ENCODE assay signal across 17 cellular contexts in genomic region chr20:57857118-57857517, GRCh38.
A peak's percentile ranks its signal among the peaks of the same experiment; 100 is the strongest.
DNase-seq lines count a peak whose midpoint lies in the region; ATAC-seq and TF ChIP-seq lines count a peak whose summit lies in the region.
"Had no signal": no experiment of that assay in that cellular context is flagged by ENCODE, and none has a peak within 500 bp of the region (broad histone marks: within the 10 kb centered on the region; RNA-seq: fewer than 3 reads in every experiment).

No MANE protein-coding gene starts in this region.

- H3K36me3 ChIP-seq in HEK293 (ENCODE audit: control insufficient read depth in 2 of 2, insufficient read depth in 1 of 2, low read length in 2 of 2): no peaks in the 10 kb centered on the region
- H3K36me3 ChIP-seq: HAP-1 had no signal

- peaks cover 15% of the 10 kb centered on the region for H3K4me1 Mint-ChIP-seq in activated T-cell treated with anti-CD3 and anti-CD28 coated beads, Interleukin-2, amount 50 U/mL, for 72 hours (ENCODE audit: low read depth)
- peaks cover 10% of the 10 kb centered on the region for H3K4me1 Mint-ChIP-seq in CD4-positive, alpha-beta T cell (ENCODE audit: low read depth)
- H3K4me1 Mint-ChIP-seq in central memory CD8-positive, alpha-beta T cell: peaks cover 19% of the 10 kb centered on the region

- no peak overlapping the region for H3K4me3 ChIP-seq in HEK293 (ENCODE audit: low read depth, low read length)
- H3K4me3 ChIP-seq: A549, GM23248, HAP-1 had no signal

- ATAC-seq in activated T-cell treated with anti-CD3 and anti-CD28 coated beads, Interleukin-2, amount 50 U/mL, for 72 hours (replicated peaks in 1 of 2): no peak
- no peak for ATAC-seq in CD4-positive, alpha-beta T cell (ENCODE audit: poor library complexity)
- no peak for ATAC-seq in central memory CD8-positive, alpha-beta T cell (replicated peaks; ENCODE audit: extremely low read depth, poor library complexity, severe bottlenecking)
- ATAC-seq in GM19328 (IDR thresholded peaks at IDR 0.05; ENCODE audit: unreplicated experiment): no peak
- ATAC-seq: A549 had no signal

- no peaks in the 10 kb centered on the region for H3K4me1 ChIP-seq in HEK293 (ENCODE audit: control insufficient read depth, insufficient read depth, low read length)
- H3K4me1 ChIP-seq: A549, Caco-2, HAP-1 had no signal

- POLR2A ChIA-PET in CD4-positive, alpha-beta T cell (lab: Charles Lee): interaction anchor here (1.8 kb wide), 1 partner anchor 9 kb away, joined by 7 read pairs; no protein-coding TSS in a partner anchor
- POLR2A ChIA-PET in HEK293 (lab: Yijun Ruan, JAX): no interaction called here

- peak overlapping the region in 1 of 2 donors; percentile 38 for H3K4me3 Mint-ChIP-seq in activated T-cell treated with anti-CD3 and anti-CD28 coated beads, Interleukin-2, amount 50 U/mL, for 72 hours
- H3K4me3 Mint-ChIP-seq in CD4-positive, alpha-beta T cell: no peak overlapping the region
- peak overlapping the region; percentile 1 for H3K4me3 Mint-ChIP-seq in central memory CD8-positive, alpha-beta T cell
- H3K4me3 Mint-ChIP-seq: IgD-negative memory B cell had no signal

- H3K9me3 ChIP-seq in CD4-positive, alpha-beta T cell (ENCODE audit: control insufficient read depth, low read length): no peaks in the 10 kb centered on the region
- H3K9me3 ChIP-seq in HEK293 (ENCODE audit: control insufficient read depth, insufficient read depth, low read depth, low read length): no peaks in the 10 kb centered on the region
- H3K9me3 ChIP-seq: A549, Caco-2, HAP-1 had no signal

- H3K27ac ChIP-seq in CD4-positive, alpha-beta T cell (ENCODE audit: low read depth, low read length): no peak overlapping the region
- H3K27ac ChIP-seq in HEK293 (ENCODE audit: extremely low read depth, low read depth, low read length): no peak overlapping the region
- H3K27ac ChIP-seq: 22Rv1, A549, C4-2B, GM23248, HL-60 had no signal

- TF ChIP-seq CTCF in CD4-positive, alpha-beta T cell (IDR thresholded peaks at IDR 0.05): no peak
- TF ChIP-seq CTCF in HEK293 (tag by site-specific recombination; IDR thresholded peaks at IDR 0.05): no peak

- no peaks in the 10 kb centered on the region for H3K27me3 Mint-ChIP-seq in activated T-cell treated with anti-CD3 and anti-CD28 coated beads, Interleukin-2, amount 50 U/mL, for 72 hours (ENCODE audit: low read depth)
- peaks cover 9% of the 10 kb centered on the region for H3K27me3 Mint-ChIP-seq in CD4-positive, alpha-beta T cell
- H3K27me3 Mint-ChIP-seq in central memory CD8-positive, alpha-beta T cell: no peaks in the 10 kb centered on the region

- DNase-seq in activated T-cell treated with anti-CD3 and anti-CD28 coated beads, Interleukin-2, amount 50 U/mL, for 72 hours: no peak
- no peak for DNase-seq in activated T-cell treated with anti-CD3 and anti-CD28 coated beads, Interleukin-2, amount 50 U/mL, for 1 hour
- DNase-seq in CD4-positive, alpha-beta T cell: no peak
- DNase-seq in central memory CD8-positive, alpha-beta T cell (ENCODE audit: low spot score in 2 of 2): no peak
- DNase-seq in globus pallidus (ENCODE audit: low spot score): no peak
- no peak for DNase-seq in HUDEP-2 (lab: John Stamatoyannopoulos, UW; ENCODE audit: unreplicated experiment in 76 of 76)
- DNase-seq: AML-193, Caco-2, GM23248 had no signal

- no peaks in the 10 kb centered on the region for H3K36me3 Mint-ChIP-seq in activated T-cell treated with anti-CD3 and anti-CD28 coated beads, Interleukin-2, amount 50 U/mL, for 72 hours (ENCODE audit: insufficient read depth in 2 of 2)
- H3K36me3 Mint-ChIP-seq in CD4-positive, alpha-beta T cell (ENCODE audit: low read depth): no peaks in the 10 kb centered on the region
- peaks cover 1% of the 10 kb centered on the region for H3K36me3 Mint-ChIP-seq in central memory CD8-positive, alpha-beta T cell (ENCODE audit: insufficient read depth)
- H3K36me3 Mint-ChIP-seq: IgD-negative memory B cell had no signal

- intact Hi-C loops in CD4-positive, alpha-beta T cell (cut with DNase I, micrococcal nuclease): no loop called here

- peak overlapping the region; percentile 62 for H3K27ac Mint-ChIP-seq in activated T-cell treated with anti-CD3 and anti-CD28 coated beads, Interleukin-2, amount 50 U/mL, for 72 hours
- H3K27ac Mint-ChIP-seq in CD4-positive, alpha-beta T cell: peak overlapping the region; percentile 10
- H3K27ac Mint-ChIP-seq in central memory CD8-positive, alpha-beta T cell (ENCODE audit: low read depth): peak overlapping the region; percentile 3
- H3K27ac Mint-ChIP-seq: IgD-negative memory B cell had no signal

- CTCF ChIA-PET in CD4-positive, alpha-beta T cell (lab: Charles Lee): no interaction called here
- CTCF ChIA-PET in HEK293 (lab: Yijun Ruan, JAX): no interaction called here

- no peaks in the 10 kb centered on the region for H3K27me3 ChIP-seq in CD4-positive, alpha-beta T cell (ENCODE audit: control insufficient read depth, insufficient read depth, low read length)

- no peaks in the 10 kb centered on the region for H3K9me3 Mint-ChIP-seq in activated T-cell treated with anti-CD3 and anti-CD28 coated beads, Interleukin-2, amount 50 U/mL, for 72 hours
- no peaks in the 10 kb centered on the region for H3K9me3 Mint-ChIP-seq in CD4-positive, alpha-beta T cell
- no peaks in the 10 kb centered on the region for H3K9me3 Mint-ChIP-seq in central memory CD8-positive, alpha-beta T cell

TF ChIP-seq in HEK293, 187 proteins besides CTCF, POLR2A, EP300 and RAD21:
- peak; percentile 80 for TF ChIP-seq ZNF366 (tag by site-specific recombination; conservative IDR thresholded peaks at IDR 0.05)
- TF ChIP-seq ZNF510 (tag by site-specific recombination; IDR thresholded peaks at IDR 0.05; ENCODE audit: insufficient replicate concordance): no peak
- TF ChIP-seq KLF1 (tag by site-specific recombination; IDR thresholded peaks at IDR 0.05): no peak
- TF ChIP-seq ZBTB17 (tag by site-specific recombination; IDR thresholded peaks at IDR 0.05): peak; percentile 82
- no peak for TF ChIP-seq ZNF10 (tag by site-specific recombination; IDR thresholded peaks at IDR 0.05)

Comparison
In these comparisons a context has a peak if more than half of its experiments do, and no peak if none do; other contexts are left out.
1. H3K27ac Mint-ChIP-seq: peak in every context shown above with its lines; median percentile 62 in activated T-cell treated with anti-CD3 and anti-CD28 coated beads, Interleukin-2, amount 50 U/mL, for 72 hours; 10 in CD4-positive, alpha-beta T cell; 3 in central memory CD8-positive, alpha-beta T cell.